Comparison of ENCODE assay signal across 1 cellular context in genomic region chr19:51422053-51422448, GRCh38.
TF ChIP-seq lines count a peak whose summit lies in the region.

No MANE protein-coding gene starts in this region.

TF ChIP-seq in endothelial cell of umbilical vein, 7 proteins besides CTCF, POLR2A, EP300 and RAD21:
- TF ChIP-seq MAX (IDR thresholded peaks at IDR 0.05; ENCODE audit: insufficient read depth, insufficient read length) = no peak
- TF ChIP-seq FOS (IDR thresholded peaks at IDR 0.05; ENCODE audit: borderline replicate concordance, insufficient read depth, low read length) = no peak
- no peak for TF ChIP-seq GATA2 (IDR thresholded peaks at IDR 0.05; ENCODE audit: insufficient read depth, insufficient read length, low read depth, low read length)
- TF ChIP-seq EZH2 (IDR thresholded peaks at IDR 0.05; ENCODE audit: borderline replicate concordance, low read depth, low read length, severe bottlenecking) = no peak
- TF ChIP-seq MYC (IDR thresholded peaks at IDR 0.05; ENCODE audit: low read depth, low read length) = no peak
- no peak for TF ChIP-seq JUN (IDR thresholded peaks at IDR 0.05; ENCODE audit: borderline replicate concordance, insufficient read depth, insufficient read length, low read depth)
- TF ChIP-seq POLR2AphosphoS5 (IDR thresholded peaks at IDR 0.05; ENCODE audit: insufficient read depth, low read depth, low read length) = no peak
